Comparison of ENCODE assay signal across 2 cellular contexts in the genomic region with DNA sequence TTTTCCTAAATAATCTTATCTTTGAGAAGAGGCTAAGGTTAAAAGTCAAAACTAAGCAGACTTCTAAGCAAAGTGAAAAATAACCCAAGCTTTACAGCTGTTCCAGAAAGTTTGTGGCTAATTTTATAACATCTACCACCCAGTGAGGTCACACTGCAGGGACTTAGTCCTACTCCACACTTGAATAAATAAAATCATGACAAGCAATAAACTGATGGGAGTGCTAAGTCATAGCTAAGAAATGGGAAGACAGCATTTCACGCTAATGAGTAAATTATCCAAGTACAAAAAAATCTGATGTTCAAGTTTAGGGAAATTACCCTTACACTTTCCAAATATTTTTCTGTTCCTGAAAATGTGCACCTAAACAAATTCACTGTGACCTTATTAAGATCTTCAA.
TF ChIP-seq lines count a peak whose summit lies in the region.

No MANE protein-coding gene starts in this region.

TF ChIP-seq in liver, 16 proteins besides CTCF, POLR2A, EP300 and RAD21:
- TF ChIP-seq HNF4G (IDR thresholded peaks at IDR 0.05) (no peak), NR2F2 (IDR thresholded peaks at IDR 0.05) (peak; percentile 33)

TF ChIP-seq in HepG2, 621 proteins besides CTCF, POLR2A, EP300 and RAD21:
- no peak for TF ChIP-seq HNRNPLL (IDR thresholded peaks at IDR 0.05; ENCODE audit: low read depth, low read length, poor library complexity, severe bottlenecking)
